Comparison of ENCODE assay signal across 9 cellular contexts in genomic region chr3:128076465-128076782, GRCh38. TPM values are rescaled to one million over a fixed set of nuclear protein-coding genes. Genes with fewer than 3 reads are reported as not detected.
A peak's percentile ranks its signal among the peaks of the same experiment; 100 is the strongest.
DNase-seq lines count a peak whose midpoint lies in the region; ATAC-seq and TF ChIP-seq lines count a peak whose summit lies in the region.
"Had no signal": no experiment of that assay in that cellular context is flagged by ENCODE, and none has a peak within 500 bp of the region (broad histone marks: within the 10 kb centered on the region; RNA-seq: fewer than 3 reads in every experiment).

No MANE protein-coding gene starts in this region.

- POLR2A ChIA-PET in activated CD8-positive, alpha-beta T cell treated with anti-CD3 and anti-CD28 coated beads for 36 hours (lab: Charles Lee) = interaction anchor here (1.0 to 1.6 kb wide), 3 partner anchors 11 to 23 kb away, joined by 3 to 5 read pairs (median 5); no protein-coding TSS in a partner anchor

- peak; percentile 3 for ATAC-seq in activated CD8-positive, alpha-beta T cell treated with anti-CD3 and anti-CD28 coated beads for 36 hours
- ATAC-seq in gastroesophageal sphincter (peak; percentile 1), HG02763 (IDR thresholded peaks at IDR 0.05; ENCODE audit: unreplicated experiment) (no peak)

- H3K27me3 Mint-ChIP-seq in activated CD8-positive, alpha-beta T cell treated with anti-CD3 and anti-CD28 coated beads for 36 hours = no peaks in the 10 kb centered on the region
- H3K27me3 Mint-ChIP-seq in neural crest cell (ENCODE audit: low read depth) = peaks cover 17% of the 10 kb centered on the region

- H3K9me3 Mint-ChIP-seq in activated CD8-positive, alpha-beta T cell treated with anti-CD3 and anti-CD28 coated beads for 36 hours = no peaks in the 10 kb centered on the region
- H3K9me3 Mint-ChIP-seq in neural crest cell = no peaks in the 10 kb centered on the region

- CTCF ChIA-PET in activated CD8-positive, alpha-beta T cell treated with anti-CD3 and anti-CD28 coated beads for 36 hours (lab: Charles Lee) = interaction anchor here (1.0 to 2.1 kb wide), 8 partner anchors 10 to 531 kb away, joined by 3 to 9 read pairs (median 5); partner anchors contain the start of gene RUVBL1

- H3K27me3 ChIP-seq in BLaER1 (peaks cover 30% of the 10 kb centered on the region), gastroesophageal sphincter (no peaks in the 10 kb centered on the region)

- TF ChIP-seq EP300 in gastroesophageal sphincter (IDR thresholded peaks at IDR 0.05) = no peak

- peaks cover 72% of the 10 kb centered on the region for H3K36me3 ChIP-seq in BLaER1
- peaks cover 0 to 39% of the 10 kb centered on the region in 2 donors for H3K36me3 ChIP-seq in gastroesophageal sphincter

- peaks cover 99% of the 10 kb centered on the region for H4K20me1 ChIP-seq in BLaER1

- no peak overlapping the region for H3K9ac ChIP-seq in BLaER1

- DNase-seq in activated CD8-positive, alpha-beta T cell treated with anti-CD3 and anti-CD28 coated beads for 36 hours = no peak
- DNase-seq in neural crest cell (ENCODE audit: low read depth, low spot score) = no peak
- no peak for DNase-seq in OCI-M2 (lab: John Stamatoyannopoulos, UW; ENCODE audit: unreplicated experiment)
- no peak for DNase-seq in stimulated activated CD4-positive, alpha-beta T cell treated with anti-CD3 and anti-CD28 coated beads, Interleukin-4, amount 100 ng/mL, for 24 hours
- no peak for DNase-seq in HT-29 (ENCODE audit: low spot score)
- DNase-seq: HCEC 1CT had no signal

- H3K4me2 ChIP-seq in BLaER1 = peak overlapping the region; percentile 80

- 12% methylated on average over 3 of the region's 18 CpGs; no CpG with 5 or more reads in 1 of the 2 donors for WGBS in gastroesophageal sphincter (ENCODE audit: low coverage in 1 of 2), 2 donors

- no peak for TF ChIP-seq CTCF in activated CD8-positive, alpha-beta T cell treated with anti-CD3 and anti-CD28 coated beads for 36 hours (IDR thresholded peaks at IDR 0.05)
- no peak for TF ChIP-seq CTCF in gastroesophageal sphincter (IDR thresholded peaks at IDR 0.05)
- TF ChIP-seq CTCF in neural crest cell (conservative IDR thresholded peaks at IDR 0.05) = no peak

- H3K4me1 ChIP-seq in BLaER1 = peaks cover 25% of the 10 kb centered on the region
- peaks cover 0 to 38% (median 12%) of the 10 kb centered on the region in 3 donors for H3K4me1 ChIP-seq in gastroesophageal sphincter

- no peak overlapping the region for H3K4me3 ChIP-seq in BLaER1
- peak overlapping the region; percentile 33 to 58 for H3K4me3 ChIP-seq in gastroesophageal sphincter

- H3K4me1 Mint-ChIP-seq in activated CD8-positive, alpha-beta T cell treated with anti-CD3 and anti-CD28 coated beads for 36 hours (ENCODE audit: low read depth) = peaks cover 17% of the 10 kb centered on the region
- peaks cover 13% of the 10 kb centered on the region for H3K4me1 Mint-ChIP-seq in neural crest cell

- peak overlapping the region; percentile 31 for H3K4me3 Mint-ChIP-seq in activated CD8-positive, alpha-beta T cell treated with anti-CD3 and anti-CD28 coated beads for 36 hours
- H3K4me3 Mint-ChIP-seq in neural crest cell = peak overlapping the region; percentile 27

- intact Hi-C loops in activated CD8-positive, alpha-beta T cell treated with anti-CD3 and anti-CD28 coated beads for 36 hours (cut with micrococcal nuclease) = no loop called here

- H3K27ac Mint-ChIP-seq in activated CD8-positive, alpha-beta T cell treated with anti-CD3 and anti-CD28 coated beads for 36 hours = no peak overlapping the region
- H3K27ac Mint-ChIP-seq in neural crest cell (ENCODE audit: unreplicated experiment) = no peak overlapping the region

- TF ChIP-seq POLR2A in gastroesophageal sphincter (IDR thresholded peaks at IDR 0.05) = no peak

- H3K27ac ChIP-seq in BLaER1 = no peak overlapping the region
- H3K27ac ChIP-seq in gastroesophageal sphincter = peak overlapping the region in 3 of 4 donors; percentile 68 to 75 (median 69)

- H3K36me3 Mint-ChIP-seq in activated CD8-positive, alpha-beta T cell treated with anti-CD3 and anti-CD28 coated beads for 36 hours (ENCODE audit: low read depth) = peaks cover 18% of the 10 kb centered on the region
- peaks cover 6% of the 10 kb centered on the region for H3K36me3 Mint-ChIP-seq in neural crest cell (ENCODE audit: low read depth)

- no peaks in the 10 kb centered on the region for H3K9me3 ChIP-seq in BLaER1
- H3K9me3 ChIP-seq in gastroesophageal sphincter = no peaks in the 10 kb centered on the region

RNA-seq across cellular contexts. Expression of gene SEC61A1, which starts 24.2 kb away (rescaled TPM):
- 100 to 1,000 TPM; 107 to 116 TPM for total RNA-seq in activated CD8-positive, alpha-beta T cell treated with anti-CD3 and anti-CD28 coated beads for 36 hours
- 100 to 1,000 TPM in 1 of 4 donors, 10 to 100 TPM in 3; 72.2 to 109 (median 91.6) TPM for total RNA-seq in gastroesophageal sphincter
- 181 and 184 TPM in 2 replicates for total RNA-seq in neural crest cell
- 248 and 249 TPM in 2 replicates for total RNA-seq in HT-29 (2014; rRNA removed; shearing (Covaris generic))

RNA-seq across cellular contexts. Expression of gene RUVBL1, which starts 47.2 kb away (rescaled TPM):
- total RNA-seq in activated CD8-positive, alpha-beta T cell treated with anti-CD3 and anti-CD28 coated beads for 36 hours = 10 to 100 TPM; 99.0 to 99.5 TPM
- total RNA-seq in gastroesophageal sphincter = 10 to 100 TPM; 19.4 to 27.8 (median 26.7) TPM
- 92.4 and 93.1 TPM in 2 replicates for total RNA-seq in neural crest cell
- total RNA-seq in HT-29 (2014; rRNA removed; shearing (Covaris generic)) = 135 and 153 TPM in 2 replicates
